ENCODE assay signal across 20 cellular contexts in the genomic region with DNA sequence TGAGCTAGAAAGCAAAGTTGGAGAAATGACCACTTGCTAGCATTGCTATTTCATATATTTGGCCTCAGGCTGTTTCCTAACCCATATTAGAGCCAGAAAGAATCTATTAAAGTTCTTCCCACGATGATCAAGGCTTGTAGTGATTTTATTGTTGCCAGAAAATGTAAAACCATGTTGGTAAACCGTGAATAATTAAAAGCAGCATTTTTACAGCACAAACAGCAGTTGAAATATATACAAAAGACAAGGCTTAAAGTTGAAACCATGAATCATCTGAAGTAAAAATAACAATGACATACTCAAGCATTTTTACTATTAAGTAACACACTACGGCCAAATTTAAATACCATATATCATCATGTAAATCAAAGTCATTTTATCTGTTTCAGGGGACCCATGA.
"Had no signal": no experiment of that assay in that cellular context is flagged by ENCODE, and none has a peak within 500 bp of the region (broad histone marks: within the 10 kb centered on the region; RNA-seq: fewer than 3 reads in every experiment).

No MANE protein-coding gene starts in this region.

- H3K4me3 ChIP-seq: coronary artery, esophagus muscularis mucosa, hepatocyte, mucosa of descending colon, thyroid gland, upper lobe of right lung had no signal

- FAIRE-seq: bronchial epithelial cell had no signal

- DNase-seq: activated CD4-positive, alpha-beta T cell treated with anti-CD3 and anti-CD28 coated beads for 48 hours; activated CD4-positive, CD25-positive, alpha-beta regulatory T cell; activated CD8-positive, alpha-beta T cell treated with anti-CD3 and anti-CD28 coated beads, Interleukin-2, amount 10 ng/mL, durations not matched to agents 7 days and 5 days; activated gamma-delta T cell treated with Interleukin-2 at 50 U/mL for 16 hours; aorta; glutamatergic neuron; immature natural killer cell; left ventricle myocardium superior; mucosa of descending colon; nucleus accumbens; right cardiac atrium; stimulated activated CD4-positive, alpha-beta T cell treated with anti-CD3 and anti-CD28 coated beads, Interleukin-12 subunit alpha, Interleukin-12 subunit beta, amount 100 ng/mL, for 4 hours; stimulated activated CD4-positive, alpha-beta T cell treated with anti-CD3 and anti-CD28 coated beads, Interleukin-4, amount 100 ng/mL, for 4 hours; stimulated activated naive CD8-positive, alpha-beta T cell treated with anti-CD3 and anti-CD28 coated beads, Interleukin-15, Interleukin-2, amounts not matched to agents 100 U/mL and 50 U/mL, for 24 hours; thyroid gland; upper lobe of right lung had no signal

- ATAC-seq: activated CD8-positive, alpha-beta T cell treated with anti-CD3 and anti-CD28 coated beads, Interleukin-2, amount 10 ng/mL, durations not matched to agents 7 days and 5 days; left ventricle myocardium superior; mucosa of descending colon; right cardiac atrium; stimulated activated naive CD8-positive, alpha-beta T cell treated with anti-CD3 and anti-CD28 coated beads, Interleukin-15, Interleukin-2, amounts not matched to agents 100 U/mL and 50 U/mL, for 24 hours; upper lobe of right lung had no signal
